Comparison of ENCODE assay signal across 9 cellular contexts in genomic region chr10:35498693-35499092, GRCh38.
DNase-seq lines count a peak whose midpoint lies in the region; ATAC-seq and TF ChIP-seq lines count a peak whose summit lies in the region.
"Had no signal": no experiment of that assay in that cellular context is flagged by ENCODE, and none has a peak within 500 bp of the region (broad histone marks: within the 10 kb centered on the region; RNA-seq: fewer than 3 reads in every experiment).

No MANE protein-coding gene starts in this region.

- H3K4me3 ChIP-seq in GM12865 (ENCODE audit: low read depth, low read length) (no peak overlapping the region), MM.1S (ENCODE audit: low read length) (no peak overlapping the region)

- intact Hi-C loops in posterior cingulate gyrus (cut with DNase I) = no loop called here

- no peak for TF ChIP-seq CTCF in GM12865 (IDR thresholded peaks at IDR 0.05; ENCODE audit: insufficient read depth, low read depth, low read length, missing control alignments)
- TF ChIP-seq CTCF in MM.1S (IDR thresholded peaks at IDR 0.05; ENCODE audit: low read length) = no peak

- no peaks in the 10 kb centered on the region for H3K79me2 ChIP-seq in MM.1S (ENCODE audit: low read length)

- no peak overlapping the region for H3K4me2 ChIP-seq in MM.1S (ENCODE audit: low read depth, low read length)

- DNase-seq in GM12865 (ENCODE audit: low read depth) = peak; percentile 16
- peak; percentile 19 for DNase-seq in MM.1S
- no peak for DNase-seq in posterior cingulate gyrus
- no peak for DNase-seq in inferior parietal cortex (ENCODE audit: extremely low spot score)
- DNase-seq in C1 segment of cervical spinal cord (lab: John Stamatoyannopoulos, UW) = no peak
- DNase-seq in NCI-H1694 (lab: John Stamatoyannopoulos, UW) = no peak
- DNase-seq: HFFc6 had no signal

- H3K9me3 ChIP-seq in MM.1S (replicated peaks; ENCODE audit: insufficient read depth, low read length) = no peaks in the 10 kb centered on the region

- no peaks in the 10 kb centered on the region for H3K27me3 ChIP-seq in MM.1S (replicated peaks; ENCODE audit: insufficient read depth, low read length)

- H3K27ac ChIP-seq in MM.1S (ENCODE audit: low read length) = no peak overlapping the region

- H2AFZ ChIP-seq in MM.1S (ENCODE audit: low read length) = no peak overlapping the region

- no peaks in the 10 kb centered on the region for H4K20me1 ChIP-seq in MM.1S (ENCODE audit: insufficient read depth, low read length)

- ATAC-seq in GM19455 (IDR thresholded peaks at IDR 0.05; ENCODE audit: unreplicated experiment) = peak; percentile 74
- ATAC-seq in HG02885 (IDR thresholded peaks at IDR 0.05; ENCODE audit: poor library complexity, unreplicated experiment) = peak; percentile 89

- no peaks in the 10 kb centered on the region for H3K9me2 ChIP-seq in MM.1S (replicated peaks; ENCODE audit: insufficient read depth, low read length)

- H3K4me1 ChIP-seq in MM.1S (ENCODE audit: low read length) = 0 out of 2 replicates have a peak, but pooled peaks cover 5% of the 10 kb centered on the region

- H3F3A ChIP-seq in MM.1S (ENCODE audit: insufficient read depth, low read length) = no peaks in the 10 kb centered on the region

- no peaks in the 10 kb centered on the region for H3K36me3 ChIP-seq in MM.1S (replicated peaks; ENCODE audit: insufficient read depth, low read length)

- H3K9ac ChIP-seq in MM.1S (ENCODE audit: low read length) = no peak overlapping the region

Comparison
In these comparisons a context has a peak if more than half of its experiments do, and no peak if none do; other contexts are left out.
1. DNase-seq: peak in GM12865 (single experiment) and MM.1S (single experiment); none in posterior cingulate gyrus (0 of 10), inferior parietal cortex (single experiment), C1 segment of cervical spinal cord (0 of 14) and NCI-H1694 (single experiment).